17 cellular contexts compared by ENCODE assay signal in the genomic region with DNA sequence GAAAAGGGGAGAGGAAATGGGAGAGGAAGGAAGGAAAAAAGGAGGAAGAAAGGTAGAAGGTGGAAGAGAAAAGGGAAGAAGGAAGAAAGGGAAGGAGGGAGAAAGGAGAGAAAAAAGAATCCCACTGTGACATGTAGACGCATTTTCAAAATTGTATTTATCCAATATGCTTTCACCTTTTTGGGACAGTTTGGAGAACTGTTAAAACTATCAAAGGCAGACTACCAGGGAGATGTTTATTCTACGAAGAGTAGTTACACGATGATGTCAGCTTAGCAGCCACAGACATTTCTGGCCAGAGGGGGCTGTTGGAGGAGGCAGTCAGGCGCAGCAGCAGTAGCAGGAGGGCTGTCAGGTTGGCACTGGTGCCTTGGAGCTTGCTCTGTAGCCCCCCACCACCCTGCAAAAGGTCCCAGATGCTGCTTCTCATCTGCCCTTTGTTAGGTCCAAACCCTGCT.
DNase-seq lines count a peak whose midpoint lies in the region; ATAC-seq and TF ChIP-seq lines count a peak whose summit lies in the region.
"Had no signal": no experiment of that assay in that cellular context is flagged by ENCODE, and none has a peak within 500 bp of the region (broad histone marks: within the 10 kb centered on the region; RNA-seq: fewer than 3 reads in every experiment).

No MANE protein-coding gene starts in this region.

- no peak overlapping the region for H3K9ac ChIP-seq in rectal smooth muscle tissue (ENCODE audit: low read length)

- TF ChIP-seq CTCF in AG09309 (IDR thresholded peaks at IDR 0.05; ENCODE audit: control insufficient read depth, insufficient read depth, low read depth, low read length, missing control alignments) (peak; percentile 17), HEK293 (tag by site-specific recombination; IDR thresholded peaks at IDR 0.05) (no peak), fibroblast of the aortic adventitia (IDR thresholded peaks at IDR 0.05; ENCODE audit: insufficient read depth, low read length) (no peak)

- H3K4me3 ChIP-seq in AG09309 (ENCODE audit: control insufficient read depth, low read depth, low read length) = no peak overlapping the region
- no peak overlapping the region for H3K4me3 ChIP-seq in HEK293 (ENCODE audit: low read depth, low read length)
- H3K4me3 ChIP-seq in fibroblast of the aortic adventitia (ENCODE audit: low read depth, low read length) = no peak overlapping the region
- H3K4me3 ChIP-seq in rectal smooth muscle tissue (ENCODE audit: low read length) = no peak overlapping the region
- H3K4me3 ChIP-seq: GM12878 had no signal

- no peak for ATAC-seq in HG02885 (IDR thresholded peaks at IDR 0.05; ENCODE audit: poor library complexity, unreplicated experiment)
- ATAC-seq: activated CD4-positive, CD25-positive, alpha-beta regulatory T cell treated with anti-CD3 and anti-CD28 coated beads, Interleukin-2, amount 50 U/mL, for 24 hours; effector memory CD8-positive, alpha-beta T cell; GM12878; stimulated activated effector memory CD8-positive, alpha-beta T cell treated with anti-CD3 and anti-CD28 coated beads, Interleukin-12 subunit alpha, Interleukin-12 subunit beta, amount 100 ng/mL, for 72 hours had no signal

- no peaks in the 10 kb centered on the region for H3K9me3 ChIP-seq in HEK293 (ENCODE audit: control insufficient read depth, insufficient read depth, low read depth, low read length)
- H3K9me3 ChIP-seq: BE2C had no signal

- DNase-seq in AG09309 (ENCODE audit: low read depth) = no peak
- peak; percentile 26 for DNase-seq in fibroblast of the aortic adventitia (ENCODE audit: low read depth)
- DNase-seq in NCI-H748 (lab: John Stamatoyannopoulos, UW; ENCODE audit: unreplicated experiment) = no peak
- no peak for DNase-seq in NCI-H2107 (lab: John Stamatoyannopoulos, UW)
- DNase-seq in NCI-H2029 (lab: John Stamatoyannopoulos, UW) = no peak
- DNase-seq: activated naive CD4-positive, alpha-beta T cell; BE2C; effector memory CD8-positive, alpha-beta T cell; Kasumi-1; NCI-H187 treated with DMSO at 0.1 percent for 48 hours; NCI-H82 had no signal

- CTCF ChIA-PET in HEK293 (lab: Yijun Ruan, JAX) = interaction anchor here (0.7 to 1.2 kb wide), 2 partner anchors 225 to 484 kb away, joined by 3 read pairs; no protein-coding TSS in a partner anchor

- POLR2A ChIA-PET in HEK293 (lab: Yijun Ruan, JAX) = no interaction called here

- peaks cover 12% of the 10 kb centered on the region for H3K4me1 ChIP-seq in HEK293 (ENCODE audit: control insufficient read depth, insufficient read depth, low read length)
- H3K4me1 ChIP-seq in rectal smooth muscle tissue (ENCODE audit: control insufficient read depth, insufficient read depth, low read length) = no peaks in the 10 kb centered on the region

- no peaks in the 10 kb centered on the region for H3K36me3 ChIP-seq in HEK293 (ENCODE audit: control insufficient read depth in 2 of 2, insufficient read depth in 1 of 2, low read length in 2 of 2)
- no peaks in the 10 kb centered on the region for H3K36me3 ChIP-seq in rectal smooth muscle tissue (ENCODE audit: control insufficient read depth, insufficient read depth, low read length)
- H3K36me3 ChIP-seq: BE2C had no signal

- H3K27ac ChIP-seq in HEK293 (ENCODE audit: extremely low read depth, low read depth, low read length) = no peak overlapping the region
- peak overlapping the region; percentile 6 for H3K27ac ChIP-seq in rectal smooth muscle tissue (ENCODE audit: low read depth, low read length)

- no peaks in the 10 kb centered on the region for H3K27me3 ChIP-seq in rectal smooth muscle tissue (ENCODE audit: control insufficient read depth, insufficient read depth, low read length)
- H3K27me3 ChIP-seq: BE2C had no signal

TF ChIP-seq in HEK293, 187 proteins besides CTCF, POLR2A, EP300 and RAD21 (continues in another document):
- TF ChIP-seq, protein P1, sequence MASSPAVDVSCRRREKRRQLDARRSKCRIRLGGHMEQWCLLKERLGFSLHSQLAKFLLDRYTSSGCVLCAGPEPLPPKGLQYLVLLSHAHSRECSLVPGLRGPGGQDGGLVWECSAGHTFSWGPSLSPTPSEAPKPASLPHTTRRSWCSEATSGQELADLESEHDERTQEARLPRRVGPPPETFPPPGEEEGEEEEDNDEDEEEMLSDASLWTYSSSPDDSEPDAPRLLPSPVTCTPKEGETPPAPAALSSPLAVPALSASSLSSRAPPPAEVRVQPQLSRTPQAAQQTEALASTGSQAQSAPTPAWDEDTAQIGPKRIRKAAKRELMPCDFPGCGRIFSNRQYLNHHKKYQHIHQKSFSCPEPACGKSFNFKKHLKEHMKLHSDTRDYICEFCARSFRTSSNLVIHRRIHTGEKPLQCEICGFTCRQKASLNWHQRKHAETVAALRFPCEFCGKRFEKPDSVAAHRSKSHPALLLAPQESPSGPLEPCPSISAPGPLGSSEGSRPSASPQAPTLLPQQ (tag by site-specific recombination; IDR thresholded peaks at IDR 0.05) = 0 out of 2 replicates have a peak, but pooled peaks have one; percentile 33
- TF ChIP-seq, protein P2, sequence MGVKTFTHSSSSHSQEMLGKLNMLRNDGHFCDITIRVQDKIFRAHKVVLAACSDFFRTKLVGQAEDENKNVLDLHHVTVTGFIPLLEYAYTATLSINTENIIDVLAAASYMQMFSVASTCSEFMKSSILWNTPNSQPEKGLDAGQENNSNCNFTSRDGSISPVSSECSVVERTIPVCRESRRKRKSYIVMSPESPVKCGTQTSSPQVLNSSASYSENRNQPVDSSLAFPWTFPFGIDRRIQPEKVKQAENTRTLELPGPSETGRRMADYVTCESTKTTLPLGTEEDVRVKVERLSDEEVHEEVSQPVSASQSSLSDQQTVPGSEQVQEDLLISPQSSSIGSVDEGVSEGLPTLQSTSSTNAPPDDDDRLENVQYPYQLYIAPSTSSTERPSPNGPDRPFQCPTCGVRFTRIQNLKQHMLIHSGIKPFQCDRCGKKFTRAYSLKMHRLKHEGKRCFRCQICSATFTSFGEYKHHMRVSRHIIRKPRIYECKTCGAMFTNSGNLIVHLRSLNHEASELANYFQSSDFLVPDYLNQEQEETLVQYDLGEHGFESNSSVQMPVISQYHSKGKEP (tag by site-specific recombination; IDR thresholded peaks at IDR 0.05) = no peak
- TF ChIP-seq, protein P3, sequence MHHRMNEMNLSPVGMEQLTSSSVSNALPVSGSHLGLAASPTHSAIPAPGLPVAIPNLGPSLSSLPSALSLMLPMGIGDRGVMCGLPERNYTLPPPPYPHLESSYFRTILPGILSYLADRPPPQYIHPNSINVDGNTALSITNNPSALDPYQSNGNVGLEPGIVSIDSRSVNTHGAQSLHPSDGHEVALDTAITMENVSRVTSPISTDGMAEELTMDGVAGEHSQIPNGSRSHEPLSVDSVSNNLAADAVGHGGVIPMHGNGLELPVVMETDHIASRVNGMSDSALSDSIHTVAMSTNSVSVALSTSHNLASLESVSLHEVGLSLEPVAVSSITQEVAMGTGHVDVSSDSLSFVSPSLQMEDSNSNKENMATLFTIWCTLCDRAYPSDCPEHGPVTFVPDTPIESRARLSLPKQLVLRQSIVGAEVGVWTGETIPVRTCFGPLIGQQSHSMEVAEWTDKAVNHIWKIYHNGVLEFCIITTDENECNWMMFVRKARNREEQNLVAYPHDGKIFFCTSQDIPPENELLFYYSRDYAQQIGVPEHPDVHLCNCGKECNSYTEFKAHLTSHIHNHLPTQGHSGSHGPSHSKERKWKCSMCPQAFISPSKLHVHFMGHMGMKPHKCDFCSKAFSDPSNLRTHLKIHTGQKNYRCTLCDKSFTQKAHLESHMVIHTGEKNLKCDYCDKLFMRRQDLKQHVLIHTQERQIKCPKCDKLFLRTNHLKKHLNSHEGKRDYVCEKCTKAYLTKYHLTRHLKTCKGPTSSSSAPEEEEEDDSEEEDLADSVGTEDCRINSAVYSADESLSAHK (tag by site-specific recombination; IDR thresholded peaks at IDR 0.05) = peak; percentile 54
- TF ChIP-seq, protein P4, sequence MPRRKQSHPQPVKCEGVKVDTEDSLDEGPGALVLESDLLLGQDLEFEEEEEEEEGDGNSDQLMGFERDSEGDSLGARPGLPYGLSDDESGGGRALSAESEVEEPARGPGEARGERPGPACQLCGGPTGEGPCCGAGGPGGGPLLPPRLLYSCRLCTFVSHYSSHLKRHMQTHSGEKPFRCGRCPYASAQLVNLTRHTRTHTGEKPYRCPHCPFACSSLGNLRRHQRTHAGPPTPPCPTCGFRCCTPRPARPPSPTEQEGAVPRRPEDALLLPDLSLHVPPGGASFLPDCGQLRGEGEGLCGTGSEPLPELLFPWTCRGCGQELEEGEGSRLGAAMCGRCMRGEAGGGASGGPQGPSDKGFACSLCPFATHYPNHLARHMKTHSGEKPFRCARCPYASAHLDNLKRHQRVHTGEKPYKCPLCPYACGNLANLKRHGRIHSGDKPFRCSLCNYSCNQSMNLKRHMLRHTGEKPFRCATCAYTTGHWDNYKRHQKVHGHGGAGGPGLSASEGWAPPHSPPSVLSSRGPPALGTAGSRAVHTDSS (tag by site-specific recombination; IDR thresholded peaks at IDR 0.05) = peak; percentile 84
- TF ChIP-seq, protein P5, sequence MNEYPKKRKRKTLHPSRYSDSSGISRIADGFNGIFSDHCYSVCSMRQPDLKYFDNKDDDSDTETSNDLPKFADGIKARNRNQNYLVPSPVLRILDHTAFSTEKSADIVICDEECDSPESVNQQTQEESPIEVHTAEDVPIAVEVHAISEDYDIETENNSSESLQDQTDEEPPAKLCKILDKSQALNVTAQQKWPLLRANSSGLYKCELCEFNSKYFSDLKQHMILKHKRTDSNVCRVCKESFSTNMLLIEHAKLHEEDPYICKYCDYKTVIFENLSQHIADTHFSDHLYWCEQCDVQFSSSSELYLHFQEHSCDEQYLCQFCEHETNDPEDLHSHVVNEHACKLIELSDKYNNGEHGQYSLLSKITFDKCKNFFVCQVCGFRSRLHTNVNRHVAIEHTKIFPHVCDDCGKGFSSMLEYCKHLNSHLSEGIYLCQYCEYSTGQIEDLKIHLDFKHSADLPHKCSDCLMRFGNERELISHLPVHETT (tag by site-specific recombination; IDR thresholded peaks at IDR 0.05) = 0 out of 2 replicates have a peak, but pooled peaks have one; percentile 56
- TF ChIP-seq, protein P6, sequence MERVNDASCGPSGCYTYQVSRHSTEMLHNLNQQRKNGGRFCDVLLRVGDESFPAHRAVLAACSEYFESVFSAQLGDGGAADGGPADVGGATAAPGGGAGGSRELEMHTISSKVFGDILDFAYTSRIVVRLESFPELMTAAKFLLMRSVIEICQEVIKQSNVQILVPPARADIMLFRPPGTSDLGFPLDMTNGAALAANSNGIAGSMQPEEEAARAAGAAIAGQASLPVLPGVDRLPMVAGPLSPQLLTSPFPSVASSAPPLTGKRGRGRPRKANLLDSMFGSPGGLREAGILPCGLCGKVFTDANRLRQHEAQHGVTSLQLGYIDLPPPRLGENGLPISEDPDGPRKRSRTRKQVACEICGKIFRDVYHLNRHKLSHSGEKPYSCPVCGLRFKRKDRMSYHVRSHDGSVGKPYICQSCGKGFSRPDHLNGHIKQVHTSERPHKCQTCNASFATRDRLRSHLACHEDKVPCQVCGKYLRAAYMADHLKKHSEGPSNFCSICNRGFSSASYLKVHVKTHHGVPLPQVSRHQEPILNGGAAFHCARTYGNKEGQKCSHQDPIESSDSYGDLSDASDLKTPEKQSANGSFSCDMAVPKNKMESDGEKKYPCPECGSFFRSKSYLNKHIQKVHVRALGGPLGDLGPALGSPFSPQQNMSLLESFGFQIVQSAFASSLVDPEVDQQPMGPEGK (tag by site-specific recombination; IDR thresholded peaks at IDR 0.05) = peak; percentile 58; the same call in 1 of the 2 replicates
